ENCODE assay signal across 1 cellular context in the genomic region with DNA sequence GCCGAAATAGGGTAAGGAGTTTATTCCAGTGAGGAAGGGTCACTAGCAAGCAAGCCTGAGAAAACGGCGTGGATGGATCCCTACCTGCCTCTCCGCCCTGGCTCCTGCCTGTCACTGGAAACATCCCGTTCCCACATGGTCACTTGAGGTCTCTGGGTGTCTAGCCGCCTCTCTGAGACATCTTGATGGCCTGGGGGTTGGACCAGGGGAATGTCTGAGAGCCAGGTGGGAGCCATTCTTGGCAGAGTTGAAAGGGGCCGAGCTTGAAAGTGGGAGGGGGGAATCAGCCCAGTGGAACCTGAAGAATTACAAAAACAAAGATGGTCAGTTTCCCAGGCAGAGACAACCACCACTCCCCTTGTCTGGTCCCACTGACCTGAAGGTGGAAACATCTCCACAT.
TF ChIP-seq lines count a peak whose summit lies in the region.

No MANE protein-coding gene starts in this region.

TF ChIP-seq in K562, 482 proteins besides CTCF, POLR2A, EP300 and RAD21:
- TF ChIP-seq PCBP2 (IDR thresholded peaks at IDR 0.05; ENCODE audit: low read depth, low read length, poor library complexity, severe bottlenecking) (no peak), EGR1 (conservative IDR thresholded peaks at IDR 0.05) (no peak), ARNT (IDR thresholded peaks at IDR 0.05) (no peak), MBD2 (IDR thresholded peaks at IDR 0.05; ENCODE audit: borderline replicate concordance, low read depth) (no peak), FOXK2 (conservative IDR thresholded peaks at IDR 0.05 in 1 of 2, IDR thresholded peaks at IDR 0.05 in 1 of 2; ENCODE audit: low read depth in 2 of 2) (no peak)
- TF ChIP-seq, protein P1, sequence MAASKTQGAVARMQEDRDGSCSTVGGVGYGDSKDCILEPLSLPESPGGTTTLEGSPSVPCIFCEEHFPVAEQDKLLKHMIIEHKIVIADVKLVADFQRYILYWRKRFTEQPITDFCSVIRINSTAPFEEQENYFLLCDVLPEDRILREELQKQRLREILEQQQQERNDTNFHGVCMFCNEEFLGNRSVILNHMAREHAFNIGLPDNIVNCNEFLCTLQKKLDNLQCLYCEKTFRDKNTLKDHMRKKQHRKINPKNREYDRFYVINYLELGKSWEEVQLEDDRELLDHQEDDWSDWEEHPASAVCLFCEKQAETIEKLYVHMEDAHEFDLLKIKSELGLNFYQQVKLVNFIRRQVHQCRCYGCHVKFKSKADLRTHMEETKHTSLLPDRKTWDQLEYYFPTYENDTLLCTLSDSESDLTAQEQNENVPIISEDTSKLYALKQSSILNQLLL (CRISPR knock-in tag; IDR thresholded peaks at IDR 0.05; ENCODE audit: borderline replicate concordance): no peak
TF ChIP-seq in K562: peak in this region for 0.
